Comparison of ENCODE assay signal across 27 cellular contexts in the genomic region with DNA sequence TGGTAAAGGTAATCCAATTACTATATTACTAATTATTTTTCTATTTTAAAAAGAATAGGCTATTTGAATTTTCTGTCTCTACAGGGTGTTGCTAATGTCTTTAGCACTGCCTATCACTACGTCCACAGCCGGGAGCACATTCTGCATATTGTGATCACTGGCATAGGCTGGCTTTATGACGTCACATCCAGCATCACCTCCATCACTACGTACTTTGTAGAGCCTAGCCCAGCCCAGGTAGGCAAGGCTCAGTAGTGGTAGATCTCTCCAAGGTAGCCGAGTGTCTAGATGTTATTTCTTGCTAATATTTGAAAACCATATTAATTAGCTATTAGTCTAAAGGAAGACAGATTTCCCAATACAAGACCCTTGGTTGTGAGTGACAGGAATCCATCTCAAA.
"Had no signal": no experiment of that assay in that cellular context is flagged by ENCODE, and none has a peak within 500 bp of the region (broad histone marks: within the 10 kb centered on the region; RNA-seq: fewer than 3 reads in every experiment).

No MANE protein-coding gene starts in this region.

- H3K36me3 ChIP-seq: stomach, suprapubic skin, thoracic aorta, thyroid gland, tibial artery, tibial nerve, transverse colon, upper lobe of left lung, upper lobe of right lung, uterus, vagina had no signal

- H3K27ac ChIP-seq: stomach, suprapubic skin, testis, thoracic aorta, thyroid gland, tibial artery, tibial nerve, transverse colon, upper lobe of left lung, upper lobe of right lung, uterus, vagina had no signal

- ATAC-seq: stimulated activated effector memory CD8-positive, alpha-beta T cell treated with anti-CD3 and anti-CD28 coated beads, Interleukin-12 subunit alpha, Interleukin-12 subunit beta, amount 100 ng/mL, for 72 hours; stimulated activated memory B cell treated with anti-CD40 and anti-IgM and Interleukin-4, amounts not matched to agents 10 μg/mL and 1 μg/mL and 100 μg/mL, for 72 hours; stimulated activated naive B cell treated with anti-CD40 and anti-IgM and Interleukin-4, amounts not matched to agents 10 μg/mL and 1 μg/mL and 100 μg/mL, for 72 hours; stimulated activated naive CD8-positive, alpha-beta T cell treated with anti-CD3 and anti-CD28 coated beads, Interleukin-15, amount 100 ng/mL, for 72 hours; stimulated activated naive CD8-positive, alpha-beta T cell treated with anti-CD3 and anti-CD28 coated beads, Interleukin-15, Interleukin-2, amounts not matched to agents 100 U/mL and 50 U/mL, for 24 hours; upper lobe of right lung had no signal

- H3K27me3 ChIP-seq: testis, thyroid gland, upper lobe of left lung, upper lobe of right lung, uterus, vagina had no signal

- DNase-seq: stimulated activated CD4-positive, alpha-beta T cell treated with anti-CD3 and anti-CD28 coated beads, Interleukin-2, amount 100 ng/mL, for 48 hours; stimulated activated CD4-positive, alpha-beta T cell treated with anti-CD3 and anti-CD28 coated beads, Interleukin-4, amount 100 ng/mL, for 1 hour; stimulated activated CD4-positive, alpha-beta T cell treated with anti-CD3 and anti-CD28 coated beads, Interleukin-4, amount 100 ng/mL, for 24 hours; stimulated activated CD4-positive, alpha-beta T cell treated with anti-CD3 and anti-CD28 coated beads, Interleukin-4, amount 100 ng/mL, for 4 hours; stimulated activated CD8-positive, alpha-beta memory T cell treated with anti-CD3 and anti-CD28 coated beads, Interleukin-4, amount 100 ng/mL, for 48 hours; stimulated activated naive B cell treated with anti-CD40 and anti-IgM and Interleukin-4, amounts not matched to agents 10 μg/mL and 1 μg/mL and 100 μg/mL, for 72 hours; stimulated activated naive CD4-positive, alpha-beta T cell; stimulated activated naive CD4-positive, alpha-beta T cell treated with Interleukin-2 at 50 U/mL for 16 hours; stimulated activated naive CD8-positive, alpha-beta T cell treated with anti-CD3 and anti-CD28 coated beads, Interleukin-15, amount 100 ng/mL, for 72 hours; stimulated activated naive CD8-positive, alpha-beta T cell treated with anti-CD3 and anti-CD28 coated beads, Interleukin-15, Interleukin-2, amounts not matched to agents 100 U/mL and 50 U/mL, for 24 hours; stomach; substantia nigra; testis; thyroid gland; tibial artery; transverse colon; trophoblast cell; upper lobe of left lung; upper lobe of right lung; uterus had no signal

- FAIRE-seq: urothelium cell line had no signal

- H3K9me3 ChIP-seq: stomach, suprapubic skin, testis, thoracic aorta, thyroid gland, tibial artery, tibial nerve, transverse colon, upper lobe of left lung, upper lobe of right lung, uterus, vagina had no signal

- H3K4me1 ChIP-seq: stomach, suprapubic skin, testis, thyroid gland, tibial artery, tibial nerve, transverse colon, upper lobe of left lung, upper lobe of right lung, uterus, vagina had no signal

- H3K4me3 ChIP-seq: stomach, suprapubic skin, testis, thoracic aorta, thyroid gland, tibial artery, tibial nerve, transverse colon, upper lobe of left lung, upper lobe of right lung, uterus, vagina had no signal
